17 cellular contexts compared by ENCODE assay signal in genomic region chr11:9201372-9202162, GRCh38.
"Had no signal": no experiment of that assay in that cellular context is flagged by ENCODE, and none has a peak within 500 bp of the region (broad histone marks: within the 10 kb centered on the region; RNA-seq: fewer than 3 reads in every experiment).

No MANE protein-coding gene starts in this region.

- H3K27me3 Mint-ChIP-seq: T-cell had no signal

- H3K4me3 Mint-ChIP-seq: nephron, T-cell had no signal

- H3K36me3 ChIP-seq: colonic mucosa had no signal

- FAIRE-seq: keratinocyte had no signal

- H3K9me3 ChIP-seq: body of pancreas, colonic mucosa, esophagus squamous epithelium, suprapubic skin had no signal

- H3K27ac ChIP-seq: body of pancreas, colonic mucosa, esophagus squamous epithelium, suprapubic skin had no signal

- H3K27me3 ChIP-seq: body of pancreas, colonic mucosa, esophagus squamous epithelium, suprapubic skin had no signal

- ATAC-seq: body of pancreas, left lobe of liver, T-cell had no signal

- H3K4me3 ChIP-seq: body of pancreas, colonic mucosa, esophagus squamous epithelium, suprapubic skin had no signal

- H3K4me1 ChIP-seq: body of pancreas, colonic mucosa, esophagus squamous epithelium, suprapubic skin had no signal

- H3K27ac Mint-ChIP-seq: T-cell had no signal

- DNase-seq: activated CD8-positive, alpha-beta memory T cell treated with anti-CD3 and anti-CD28 coated beads for 24 hours; activated T-cell treated with anti-CD3 and anti-CD28 coated beads for 4 hours; body of pancreas; central memory CD4-positive, alpha-beta T cell; colonic mucosa; esophagus squamous epithelium; hippocampal formation; occipital lobe; stimulated activated CD4-positive, alpha-beta T cell treated with anti-CD3 and anti-CD28 coated beads, Interleukin-2, amount 100 ng/mL, for 48 hours; stimulated activated naive CD4-positive, alpha-beta T cell; T-cell; T1000; trophoblast cell had no signal

- H3K9me3 Mint-ChIP-seq: nephron, T-cell had no signal
